8 cellular contexts compared by ENCODE assay signal in genomic region chr12:121209629-121210572, GRCh38. TPM values are rescaled to one million over a fixed set of nuclear protein-coding genes. Genes with fewer than 3 reads are reported as not detected.
DNase-seq lines count a peak whose midpoint lies in the region; ATAC-seq and TF ChIP-seq lines count a peak whose summit lies in the region.

TSS of gene P2RX4 (plus strand) at chr12:121210129. CDS start at chr12:121210165, 36 bp downstream.

- H3K4me3 Mint-ChIP-seq in brain, result peak within 1 kb of the TSS; percentile 82 to 93 (median 90)

- ATAC-seq in HG02973 (IDR thresholded peaks at IDR 0.05; ENCODE audit: unreplicated experiment), result peak; percentile 84

- peak within 1 kb of the TSS; percentile 70 to 98 (median 92) for H3K27ac Mint-ChIP-seq in brain

- H3K9me3 Mint-ChIP-seq in brain, result no peaks in the 10 kb centered on the region

- no peaks in the 10 kb centered on the region for H3K36me3 Mint-ChIP-seq in brain

- peak within 1 kb of the TSS; percentile 42 to 92 (median 85) for H3K27ac ChIP-seq in skin epidermis

- H3K27me3 Mint-ChIP-seq in brain, result no peaks in the 10 kb centered on the region

- peaks cover 26% of the 10 kb centered on the region for H3K4me1 Mint-ChIP-seq in brain

- DNase-seq in NCI-H2081 (lab: John Stamatoyannopoulos, UW) (peak; percentile 75), NCI-H2081 treated with DMSO at 0.1 percent for 48 hours (lab: John Stamatoyannopoulos, UW) (no peak), NCI-H2029 (lab: John Stamatoyannopoulos, UW) (peak; percentile 77), UCSD-AML1 (lab: John Stamatoyannopoulos, UW; ENCODE audit: unreplicated experiment) (peak; percentile 91)

- H3K4me3 ChIP-seq in iPS-18c (ENCODE audit: insufficient read depth, low read depth, low read length) (peak within 1 kb of the TSS; percentile 89), skin epidermis (peak within 1 kb of the TSS; percentile 47 to 81 (median 62))

- TF ChIP-seq CTCF in brain (conservative IDR thresholded peaks at IDR 0.05), result peak in 1 of 2 experiments; percentile 20

- no peaks in the 10 kb centered on the region for H3K9me3 ChIP-seq in iPS-18c (ENCODE audit: control insufficient read depth, insufficient read depth, low read length)

RNA-seq across cellular contexts. Expression of gene P2RX4, which starts in this region (rescaled TPM):
- 16.1 TPM for polyA plus RNA-seq in brain (ENCODE audit: insufficient read depth, low read depth, low replicate concordance)
